Comparison of ENCODE assay signal across 8 cellular contexts in the genomic region with DNA sequence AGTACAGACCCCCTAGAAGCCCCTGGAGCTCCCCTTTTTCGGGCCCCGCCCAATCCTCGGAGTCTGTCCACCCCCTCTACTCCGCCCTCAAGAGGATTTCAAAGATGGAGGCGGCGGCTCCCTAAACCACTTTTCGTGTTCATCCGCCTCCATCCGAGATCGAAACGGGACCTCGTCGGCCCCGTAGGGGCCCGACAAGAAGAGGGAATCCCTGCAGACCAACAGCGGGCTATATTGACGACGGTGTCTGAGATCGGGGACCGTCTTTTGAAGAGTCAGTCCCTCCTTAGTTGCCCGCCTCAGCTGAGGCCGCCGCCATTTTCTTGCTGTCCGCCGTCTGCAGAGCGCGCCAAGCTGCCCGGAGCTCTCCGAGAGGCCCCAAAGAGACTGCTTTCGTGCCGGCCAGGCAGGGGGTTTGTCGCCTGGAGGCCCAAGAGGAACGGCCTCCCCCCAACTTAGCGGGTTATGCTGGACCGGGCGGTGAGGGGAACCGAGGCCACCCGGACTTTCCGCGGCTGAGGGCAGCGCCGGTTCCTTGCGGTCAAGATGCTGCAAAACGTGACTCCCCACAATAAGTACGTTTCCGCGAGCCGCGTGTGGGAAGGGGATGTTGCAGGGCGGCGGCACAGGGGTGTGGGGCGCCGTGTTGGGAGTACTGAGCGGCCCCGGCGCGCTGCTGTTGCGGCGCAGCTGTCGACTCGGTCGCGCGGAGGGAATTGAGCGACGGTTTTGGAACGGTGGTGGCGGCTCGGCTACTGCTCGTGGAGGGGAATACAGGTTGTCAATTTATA. TPM values are rescaled to one million over a fixed set of nuclear protein-coding genes. Genes with fewer than 3 reads are reported as not detected.
DNase-seq lines count a peak whose midpoint lies in the region; ATAC-seq and TF ChIP-seq lines count a peak whose summit lies in the region.

No MANE protein-coding gene starts in this region.

- peak overlapping the region; percentile 99 for H3K4me3 ChIP-seq in AG04450 (ENCODE audit: low read depth, low read length)
- peak overlapping the region; percentile 57 for H3K4me3 ChIP-seq in SJSA1
- peak overlapping the region; percentile 83 to 96 for H3K4me3 ChIP-seq in body of pancreas

- POLR2A ChIA-PET in AG04450 (lab: Yijun Ruan, JAX) = interaction anchor here (0.6 to 8.3 kb wide), 46 partner anchors 9 to 1233 kb away, joined by 3 to 199 read pairs (median 6); partner anchors contain the start of genes EHMT2, HLA-DMA, HLA-DMB and MSH5

- H3K27me3 ChIP-seq in AG04450 (ENCODE audit: control insufficient read depth, insufficient read depth, low read length) (no peaks in the 10 kb centered on the region), SJSA1 (replicated peaks) (no peaks in the 10 kb centered on the region), body of pancreas (no peaks in the 10 kb centered on the region)

- H3K9me3 ChIP-seq in AG04450 (ENCODE audit: control insufficient read depth, insufficient read depth, low read length) = peaks cover 5% of the 10 kb centered on the region; the same call in 1 of the 2 replicates
- H3K9me3 ChIP-seq in SJSA1 (replicated peaks) = no peaks in the 10 kb centered on the region
- H3K9me3 ChIP-seq in body of pancreas = no peaks in the 10 kb centered on the region

- H3K36me3 ChIP-seq in SJSA1 = peaks cover 71% of the 10 kb centered on the region
- H3K36me3 ChIP-seq in body of pancreas (replicated peaks in 1 of 2; ENCODE audit: insufficient read depth in 1 of 2, low read depth in 2 of 2) = peaks cover 15 to 25% of the 10 kb centered on the region in 2 donors

- intact Hi-C loops in body of pancreas (cut with DNase I) = no loop called here

- 0 to 1% methylated on average over 31 to 70 of the region's 70 CpGs for WGBS in body of pancreas, 2 donors

- H3K4me1 ChIP-seq in SJSA1 (replicated peaks) (peaks cover 30% of the 10 kb centered on the region), body of pancreas (peaks cover 31% of the 10 kb centered on the region)

- TF ChIP-seq CTCF in AG04450 (IDR thresholded peaks at IDR 0.05; ENCODE audit: low read depth, low read length) (no peak), body of pancreas (IDR thresholded peaks at IDR 0.05) (no peak)

- ATAC-seq in GM21723 (IDR thresholded peaks at IDR 0.05; ENCODE audit: unreplicated experiment) (peak; percentile 7), body of pancreas (no peak), HG03439 (IDR thresholded peaks at IDR 0.05; ENCODE audit: unreplicated experiment) (no peak)

- TF ChIP-seq POLR2A in body of pancreas (IDR thresholded peaks at IDR 0.05) = no peak

- DNase-seq in AG04450 (ENCODE audit: low read depth, low spot score) (no peak), SJSA1 (ENCODE audit: low read depth in 1 of 2, low spot score in 2 of 2) (peak in 1 of 2 experiments; percentile 45), body of pancreas (peak; percentile 34 to 50 (median 40)), kidney glomerular epithelial cell (lab: John Stamatoyannopoulos, UW) (peak; percentile 63), midbrain (lab: John Stamatoyannopoulos, UW) (no peak)
- peak; percentile 45 to 56 for DNase-seq in stimulated activated CD4-positive, alpha-beta T cell treated with anti-CD3 and anti-CD28 coated beads, Interleukin-4, amount 100 ng/mL, for 4 hours

- H3K27ac ChIP-seq in AG04450 (ENCODE audit: low read depth, low read length) = peak overlapping the region; percentile 57
- H3K27ac ChIP-seq in SJSA1 = peak overlapping the region; percentile 5; the same call in 1 of the 2 replicates
- peak overlapping the region; percentile 56 to 99 (median 90) for H3K27ac ChIP-seq in body of pancreas

- CTCF ChIA-PET in AG04450 (lab: Charles Lee) = interaction anchor here (1.1 to 3.7 kb wide), 9 partner anchors 10 to 134 kb away, joined by 3 to 29 read pairs (median 17); partner anchors contain the start of genes HLA-DMA and TAP2

RNA-seq across cellular contexts. Expression of gene BRD2, which starts 4.2 kb away (rescaled TPM):
- 110 and 138 TPM in 2 replicates for polyA plus RNA-seq in AG04450 (2011; rRNA removed)
- 102 and 104 TPM in 2 replicates for polyA minus RNA-seq in AG04450 (2011; rRNA and poly(A)+ RNA removed)
- 76.3 and 118 TPM in 2 replicates for total RNA-seq in SJSA1 (2014; rRNA removed; shearing (Covaris generic))
- total RNA-seq in body of pancreas = 100 to 1,000 TPM in 1 of 2 donors, 10 to 100 TPM in 1; 99.1 to 171 TPM

RNA-seq across cellular contexts. Expression of gene HLA-DMA, which starts 19.7 kb away (rescaled TPM):
- polyA plus RNA-seq in AG04450 (2011; rRNA removed) = 7.1 and 8.2 TPM in 2 replicates
- polyA minus RNA-seq in AG04450 (2011; rRNA and poly(A)+ RNA removed) = 4.5 TPM in 2 replicates
- 0.24 TPM in 1 of 2 replicates, not detected in the other for total RNA-seq in SJSA1 (2014; rRNA removed; shearing (Covaris generic))
- 10 to 100 TPM; 15.8 to 26.7 TPM for total RNA-seq in body of pancreas

RNA-seq across cellular contexts. Expression of gene HLA-DMB, which starts 31.7 kb away (rescaled TPM):
- 0.07 and 0.12 TPM in 2 replicates for polyA plus RNA-seq in AG04450 (2011; rRNA removed)
- polyA minus RNA-seq in AG04450 (2011; rRNA and poly(A)+ RNA removed) = not detected in 2 replicates
- not detected in 2 replicates for total RNA-seq in SJSA1 (2014; rRNA removed; shearing (Covaris generic))
- 10 to 100 TPM in 1 of 2 donors, 1 to 10 TPM in 1; 3.0 to 14.3 TPM for total RNA-seq in body of pancreas

RNA-seq across cellular contexts. Expression of gene HLA-DOA, which starts 36.8 kb away (rescaled TPM):
- 0.02 TPM in 1 of 2 replicates, not detected in the other for polyA plus RNA-seq in AG04450 (2011; rRNA removed)
- not detected in 2 replicates for polyA minus RNA-seq in AG04450 (2011; rRNA and poly(A)+ RNA removed)
- not detected in 2 replicates for total RNA-seq in SJSA1 (2014; rRNA removed; shearing (Covaris generic))
- 10 to 100 TPM in 1 of 2 donors, 1 to 10 TPM in 1; 2.0 to 83.3 TPM for total RNA-seq in body of pancreas

Comparison
In these comparisons a context has a peak if more than half of its experiments do, and no peak if none do; other contexts are left out.
1. DNase-seq: peak in body of pancreas (4 of 4), kidney glomerular epithelial cell (single experiment) and stimulated activated CD4-positive, alpha-beta T cell treated with anti-CD3 and anti-CD28 coated beads, Interleukin-4, amount 100 ng/mL, for 4 hours (2 of 2); none in AG04450 (single experiment) and midbrain (single experiment).
2. H3K27ac ChIP-seq: peak in every context shown above with its lines; median percentile 90 in body of pancreas; 57 in AG04450; 5 in SJSA1.
3. RNA of gene HLA-DMA, which starts 19.7 kb away (total RNA-seq): 15.8 to 26.7 TPM in body of pancreas; 0.24 TPM in SJSA1; every median in the first group is over 10 times any median in the second.
4. Peak in every context shown above with its lines, with median percentiles within 50 percentile points of each other: H3K4me3 ChIP-seq.